In genomic region chr19:30338066-30338465, GRCh38 we compare ENCODE assay signal across 2 cellular contexts.
TF ChIP-seq lines count a peak whose summit lies in the region.

No MANE protein-coding gene starts in this region.

TF ChIP-seq in A549, 52 proteins besides CTCF, POLR2A, EP300 and RAD21 (continued from another document):
- TF ChIP-seq PBX3 (IDR thresholded peaks at IDR 0.05), result no peak
- no peak for TF ChIP-seq ZNF302 (CRISPR knock-in tag; IDR thresholded peaks at IDR 0.05)
- TF ChIP-seq NFE2L2 (conservative IDR thresholded peaks at IDR 0.05; ENCODE audit: low read length), result no peak
- no peak for TF ChIP-seq HES2 (IDR thresholded peaks at IDR 0.05)
- no peak for TF ChIP-seq POLR2AphosphoS2 (conservative IDR thresholded peaks at IDR 0.05; ENCODE audit: low read length)
- TF ChIP-seq TP53 (CRISPR knock-in tag; IDR thresholded peaks at IDR 0.05), result no peak
- TF ChIP-seq HDAC2 (IDR thresholded peaks at IDR 0.05), result no peak
TF ChIP-seq in A549: peak in this region for 0.

TF ChIP-seq in HEK293, 187 proteins besides CTCF, POLR2A, EP300 and RAD21 (continued from another document and continues in another):
- no peak for TF ChIP-seq ZNF501 (tag by site-specific recombination; IDR thresholded peaks at IDR 0.05)
- peak; percentile 79; the same call in 1 of the 2 replicates for TF ChIP-seq YY2 (tag by site-specific recombination; IDR thresholded peaks at IDR 0.05)
- TF ChIP-seq ZFP69B (tag by site-specific recombination; IDR thresholded peaks at IDR 0.05), result peak; percentile 37; the same call in 1 of the 2 replicates
- 0 out of 2 replicates have a peak, but pooled peaks have one; percentile 9 for TF ChIP-seq FEZF1 (tag by site-specific recombination; IDR thresholded peaks at IDR 0.05)
- TF ChIP-seq SALL2 (tag by site-specific recombination; IDR thresholded peaks at IDR 0.05; ENCODE audit: borderline replicate concordance), result peak; percentile 96; the same call in 1 of the 2 replicates
- peak; percentile 22; the same call in 1 of the 2 replicates for TF ChIP-seq ZNF514 (tag by site-specific recombination; IDR thresholded peaks at IDR 0.05)
- peak; percentile 100 for TF ChIP-seq ZNF658 (tag by site-specific recombination; IDR thresholded peaks at IDR 0.05)
- peak; percentile 74 for TF ChIP-seq ZNF621 (tag by site-specific recombination; IDR thresholded peaks at IDR 0.05)
- TF ChIP-seq ZNF148 (tag by site-specific recombination; IDR thresholded peaks at IDR 0.05; ENCODE audit: borderline replicate concordance), result peak; percentile 96
- no peak for TF ChIP-seq MEIS1 (CRISPR knock-in tag; IDR thresholded peaks at IDR 0.05; ENCODE audit: borderline replicate concordance)
- peak; percentile 59; the same call in 1 of the 2 replicates for TF ChIP-seq BCL6B (tag by site-specific recombination; IDR thresholded peaks at IDR 0.05)
- peak; percentile 74 for TF ChIP-seq ZNF488 (tag by site-specific recombination; IDR thresholded peaks at IDR 0.05)
- peak; percentile 100 for TF ChIP-seq ZNF513 (tag by site-specific recombination; IDR thresholded peaks at IDR 0.05)
- 0 out of 2 replicates have a peak, but pooled peaks have one; percentile 20 for TF ChIP-seq ZIC2 (tag by site-specific recombination; IDR thresholded peaks at IDR 0.05)
- TF ChIP-seq REPIN1 (tag by site-specific recombination; IDR thresholded peaks at IDR 0.05; ENCODE audit: low read depth), result no peak
- no peak; the same call in 1 of the 2 replicates for TF ChIP-seq ZNF16 (tag by site-specific recombination; IDR thresholded peaks at IDR 0.05; ENCODE audit: low read depth)
- TF ChIP-seq ZNF112 (tag by site-specific recombination; IDR thresholded peaks at IDR 0.05), result peak; percentile 54; the same call in 1 of the 2 replicates
- peak; percentile 49; the same call in 1 of the 2 replicates for TF ChIP-seq ZNF211 (tag by site-specific recombination; IDR thresholded peaks at IDR 0.05; ENCODE audit: low read depth)
- no peak for TF ChIP-seq ZNF654 (tag by site-specific recombination; IDR thresholded peaks at IDR 0.05; ENCODE audit: low read depth)
- no peak for TF ChIP-seq ZNF23 (tag by site-specific recombination; IDR thresholded peaks at IDR 0.05; ENCODE audit: borderline replicate concordance)
- TF ChIP-seq ZNF791 (tag by site-specific recombination; IDR thresholded peaks at IDR 0.05), result peak; percentile 74
- 0 out of 2 replicates have a peak, but pooled peaks have one; percentile 12 for TF ChIP-seq ZNF777 (tag by site-specific recombination; IDR thresholded peaks at IDR 0.05; ENCODE audit: borderline replicate concordance)
- TF ChIP-seq ZNF146 (tag by site-specific recombination; IDR thresholded peaks at IDR 0.05), result peak; percentile 5; the same call in 1 of the 2 replicates
- peak; percentile 94 for TF ChIP-seq ATF2 (tag by site-specific recombination; IDR thresholded peaks at IDR 0.05; ENCODE audit: low read depth)
- no peak for TF ChIP-seq ZNF274 (IDR thresholded peaks at IDR 0.05; ENCODE audit: low read length)
- peak; percentile 49; the same call in 1 of the 2 replicates for TF ChIP-seq ZNF274 (tag by site-specific recombination; IDR thresholded peaks at IDR 0.05; ENCODE audit: borderline replicate concordance)
- peak; percentile 12; the same call in 1 of the 2 replicates for TF ChIP-seq ZNF239 (tag by site-specific recombination; IDR thresholded peaks at IDR 0.05)
- no peak for TF ChIP-seq PRDM10 (tag by site-specific recombination; IDR thresholded peaks at IDR 0.05)
- peak; percentile 52; the same call in 1 of the 2 replicates for TF ChIP-seq ZNF366 (tag by site-specific recombination; conservative IDR thresholded peaks at IDR 0.05)
- peak; percentile 28; the same call in 1 of the 2 replicates for TF ChIP-seq ZBTB20 (tag by site-specific recombination; IDR thresholded peaks at IDR 0.05)
- TF ChIP-seq ZSCAN23 (tag by site-specific recombination; IDR thresholded peaks at IDR 0.05), result 0 out of 2 replicates have a peak, but pooled peaks have one; percentile 16
- no peak for TF ChIP-seq ZBTB10 (tag by site-specific recombination; IDR thresholded peaks at IDR 0.05)
- TF ChIP-seq ZBTB21 (tag by site-specific recombination; IDR thresholded peaks at IDR 0.05), result peak; percentile 87
- peak; percentile 31; the same call in 1 of the 2 replicates for TF ChIP-seq ZNF76 (tag by site-specific recombination; IDR thresholded peaks at IDR 0.05; ENCODE audit: borderline replicate concordance, low read depth)
- no peak for TF ChIP-seq WT1 (tag by site-specific recombination; IDR thresholded peaks at IDR 0.05)
- peak; percentile 99; the same call in 1 of the 2 replicates for TF ChIP-seq ZNF175 (tag by site-specific recombination; IDR thresholded peaks at IDR 0.05)
- TF ChIP-seq ZNF629 (tag by site-specific recombination; IDR thresholded peaks at IDR 0.05), result peak; percentile 39; the same call in 1 of the 2 replicates
- TF ChIP-seq ZNF248 (tag by site-specific recombination; IDR thresholded peaks at IDR 0.05), result 0 out of 2 replicates have a peak, but pooled peaks have one; percentile 24
- peak; percentile 21 for TF ChIP-seq ZNF155 (tag by site-specific recombination; IDR thresholded peaks at IDR 0.05)
- TF ChIP-seq INSM2 (tag by site-specific recombination; IDR thresholded peaks at IDR 0.05), result peak; percentile 86
- peak; percentile 95; the same call in 1 of the 2 replicates for TF ChIP-seq ZNF747 (tag by site-specific recombination; IDR thresholded peaks at IDR 0.05)
- peak; percentile 76; the same call in 1 of the 2 replicates for TF ChIP-seq ZNF571 (tag by site-specific recombination; IDR thresholded peaks at IDR 0.05)
- TF ChIP-seq ZNF707 (tag by site-specific recombination; IDR thresholded peaks at IDR 0.05), result peak; percentile 38; the same call in 1 of the 2 replicates
